ENCODE assay signal across 1 cellular context in genomic region chr17:81976332-81977210, GRCh38.
TF ChIP-seq lines count a peak whose summit lies in the region.

No MANE protein-coding gene starts in this region.

TF ChIP-seq in K562, 482 proteins besides CTCF, POLR2A, EP300 and RAD21 (continues in another document):
- TF ChIP-seq THRA (IDR thresholded peaks at IDR 0.05) (no peak), NFYB (IDR thresholded peaks at IDR 0.05; ENCODE audit: extremely low read depth, insufficient read length) (no peak), SIX5 (IDR thresholded peaks at IDR 0.05; ENCODE audit: borderline replicate concordance in 1 of 2, insufficient read depth in 1 of 2, low read depth in 1 of 2, low read length in 2 of 2) (no peak), ARID2 (IDR thresholded peaks at IDR 0.05) (no peak), BHLHE40 (IDR thresholded peaks at IDR 0.05; ENCODE audit: low read length) (peak; percentile 96), ZC3H4 (CRISPR knock-in tag; IDR thresholded peaks at IDR 0.05; ENCODE audit: borderline replicate concordance) (no peak), FUS (optimal IDR thresholded peaks at IDR 0.05; ENCODE audit: low read depth, low read length) (no peak), HDGF (IDR thresholded peaks at IDR 0.05) (no peak), MCM5 (IDR thresholded peaks at IDR 0.05; ENCODE audit: low read depth) (no peak), CREM (IDR thresholded peaks at IDR 0.05; ENCODE audit: low read depth) (0 out of 2 replicates have a peak, but pooled peaks have one; percentile 11), SMARCC2 (IDR thresholded peaks at IDR 0.05; ENCODE audit: low read depth) (no peak), BMI1 (IDR thresholded peaks at IDR 0.05; ENCODE audit: low read length) (no peak), MAFF (IDR thresholded peaks at IDR 0.05; ENCODE audit: low read length) (no peak), ARID3B (CRISPR knock-in tag; IDR thresholded peaks at IDR 0.05; ENCODE audit: borderline replicate concordance) (no peak), ZBTB40 (IDR thresholded peaks at IDR 0.05) (no peak), ZBTB40 (CRISPR knock-in tag; IDR thresholded peaks at IDR 0.05) (peak; percentile 59; the same call in 1 of the 2 replicates), PML (IDR thresholded peaks at IDR 0.05; ENCODE audit: low read length) (no peak), MCM7 (IDR thresholded peaks at IDR 0.05) (no peak), HIVEP1 (CRISPR knock-in tag; IDR thresholded peaks at IDR 0.05) (0 out of 2 replicates have a peak, but pooled peaks have one; percentile 4), BRD9 (IDR thresholded peaks at IDR 0.05; ENCODE audit: low read depth, partially characterized antibody) (peak; percentile 21), PHB (CRISPR knock-in tag; IDR thresholded peaks at IDR 0.05) (no peak), NFE2 (IDR thresholded peaks at IDR 0.05; ENCODE audit: low read depth) (no peak), USF1 (CRISPR knock-in tag; IDR thresholded peaks at IDR 0.05) (peak; percentile 60), ZNF175 (CRISPR knock-in tag; IDR thresholded peaks at IDR 0.05; ENCODE audit: low read depth) (0 out of 2 replicates have a peak, but pooled peaks have one; percentile 55), TCFL5 (CRISPR knock-in tag; conservative IDR thresholded peaks at IDR 0.05) (no peak), ETV6 (IDR thresholded peaks at IDR 0.05; ENCODE audit: borderline replicate concordance in 1 of 2, low read depth in 2 of 2, low read length in 1 of 2) (no peak), ETV6 (CRISPR knock-in tag; IDR thresholded peaks at IDR 0.05; ENCODE audit: borderline replicate concordance) (no peak; the same call in 1 of the 2 replicates), SETDB1 (IDR thresholded peaks at IDR 0.05; ENCODE audit: low read length) (no peak), MYNN (IDR thresholded peaks at IDR 0.05) (no peak; the same call in 1 of the 2 replicates), MYNN (CRISPR knock-in tag; IDR thresholded peaks at IDR 0.05) (no peak), KDM5B (IDR thresholded peaks at IDR 0.05; ENCODE audit: insufficient replicate concordance, low read depth, low read length) (peak; percentile 77), ZBTB17 (CRISPR knock-in tag; IDR thresholded peaks at IDR 0.05) (0 out of 2 replicates have a peak, but pooled peaks have one; percentile 27), ZNF644 (tag; IDR thresholded peaks at IDR 0.05; ENCODE audit: low read depth) (no peak)
- TF ChIP-seq, protein P1, sequence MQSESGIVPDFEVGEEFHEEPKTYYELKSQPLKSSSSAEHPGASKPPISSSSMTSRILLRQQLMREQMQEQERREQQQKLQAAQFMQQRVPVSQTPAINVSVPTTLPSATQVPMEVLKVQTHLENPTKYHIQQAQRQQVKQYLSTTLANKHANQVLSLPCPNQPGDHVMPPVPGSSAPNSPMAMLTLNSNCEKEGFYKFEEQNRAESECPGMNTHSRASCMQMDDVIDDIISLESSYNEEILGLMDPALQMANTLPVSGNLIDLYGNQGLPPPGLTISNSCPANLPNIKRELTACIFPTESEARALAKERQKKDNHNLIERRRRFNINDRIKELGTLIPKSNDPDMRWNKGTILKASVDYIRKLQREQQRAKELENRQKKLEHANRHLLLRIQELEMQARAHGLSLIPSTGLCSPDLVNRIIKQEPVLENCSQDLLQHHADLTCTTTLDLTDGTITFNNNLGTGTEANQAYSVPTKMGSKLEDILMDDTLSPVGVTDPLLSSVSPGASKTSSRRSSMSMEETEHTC (IDR thresholded peaks at IDR 0.05) = no peak
- TF ChIP-seq, protein P2, sequence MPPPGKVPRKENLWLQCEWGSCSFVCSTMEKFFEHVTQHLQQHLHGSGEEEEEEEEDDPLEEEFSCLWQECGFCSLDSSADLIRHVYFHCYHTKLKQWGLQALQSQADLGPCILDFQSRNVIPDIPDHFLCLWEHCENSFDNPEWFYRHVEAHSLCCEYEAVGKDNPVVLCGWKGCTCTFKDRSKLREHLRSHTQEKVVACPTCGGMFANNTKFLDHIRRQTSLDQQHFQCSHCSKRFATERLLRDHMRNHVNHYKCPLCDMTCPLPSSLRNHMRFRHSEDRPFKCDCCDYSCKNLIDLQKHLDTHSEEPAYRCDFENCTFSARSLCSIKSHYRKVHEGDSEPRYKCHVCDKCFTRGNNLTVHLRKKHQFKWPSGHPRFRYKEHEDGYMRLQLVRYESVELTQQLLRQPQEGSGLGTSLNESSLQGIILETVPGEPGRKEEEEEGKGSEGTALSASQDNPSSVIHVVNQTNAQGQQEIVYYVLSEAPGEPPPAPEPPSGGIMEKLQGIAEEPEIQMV (tag; conservative IDR thresholded peaks at IDR 0.05; ENCODE audit: low read depth) = no peak
- TF ChIP-seq, protein P3, sequence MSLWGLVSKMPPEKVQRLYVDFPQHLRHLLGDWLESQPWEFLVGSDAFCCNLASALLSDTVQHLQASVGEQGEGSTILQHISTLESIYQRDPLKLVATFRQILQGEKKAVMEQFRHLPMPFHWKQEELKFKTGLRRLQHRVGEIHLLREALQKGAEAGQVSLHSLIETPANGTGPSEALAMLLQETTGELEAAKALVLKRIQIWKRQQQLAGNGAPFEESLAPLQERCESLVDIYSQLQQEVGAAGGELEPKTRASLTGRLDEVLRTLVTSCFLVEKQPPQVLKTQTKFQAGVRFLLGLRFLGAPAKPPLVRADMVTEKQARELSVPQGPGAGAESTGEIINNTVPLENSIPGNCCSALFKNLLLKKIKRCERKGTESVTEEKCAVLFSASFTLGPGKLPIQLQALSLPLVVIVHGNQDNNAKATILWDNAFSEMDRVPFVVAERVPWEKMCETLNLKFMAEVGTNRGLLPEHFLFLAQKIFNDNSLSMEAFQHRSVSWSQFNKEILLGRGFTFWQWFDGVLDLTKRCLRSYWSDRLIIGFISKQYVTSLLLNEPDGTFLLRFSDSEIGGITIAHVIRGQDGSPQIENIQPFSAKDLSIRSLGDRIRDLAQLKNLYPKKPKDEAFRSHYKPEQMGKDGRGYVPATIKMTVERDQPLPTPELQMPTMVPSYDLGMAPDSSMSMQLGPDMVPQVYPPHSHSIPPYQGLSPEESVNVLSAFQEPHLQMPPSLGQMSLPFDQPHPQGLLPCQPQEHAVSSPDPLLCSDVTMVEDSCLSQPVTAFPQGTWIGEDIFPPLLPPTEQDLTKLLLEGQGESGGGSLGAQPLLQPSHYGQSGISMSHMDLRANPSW (CRISPR knock-in tag; IDR thresholded peaks at IDR 0.05) = no peak
- TF ChIP-seq, protein P4, sequence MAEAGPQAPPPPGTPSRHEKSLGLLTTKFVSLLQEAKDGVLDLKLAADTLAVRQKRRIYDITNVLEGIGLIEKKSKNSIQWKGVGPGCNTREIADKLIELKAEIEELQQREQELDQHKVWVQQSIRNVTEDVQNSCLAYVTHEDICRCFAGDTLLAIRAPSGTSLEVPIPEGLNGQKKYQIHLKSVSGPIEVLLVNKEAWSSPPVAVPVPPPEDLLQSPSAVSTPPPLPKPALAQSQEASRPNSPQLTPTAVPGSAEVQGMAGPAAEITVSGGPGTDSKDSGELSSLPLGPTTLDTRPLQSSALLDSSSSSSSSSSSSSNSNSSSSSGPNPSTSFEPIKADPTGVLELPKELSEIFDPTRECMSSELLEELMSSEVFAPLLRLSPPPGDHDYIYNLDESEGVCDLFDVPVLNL (CRISPR knock-in tag; IDR thresholded peaks at IDR 0.05; ENCODE audit: low read depth) = no peak
